ENCODE assay signal across 1 cellular context in genomic region chr12:50927356-50927755, GRCh38.
TF ChIP-seq lines count a peak whose summit lies in the region.

No MANE protein-coding gene starts in this region.

TF ChIP-seq in WTC11, 78 proteins besides CTCF, POLR2A, EP300 and RAD21 (continued from another document):
- TF ChIP-seq PRDM15 (CRISPR knock-in tag; IDR thresholded peaks at IDR 0.05) (no peak), FOXP1 (CRISPR knock-in tag; IDR thresholded peaks at IDR 0.05; ENCODE audit: borderline replicate concordance) (no peak), HMGXB4 (CRISPR knock-in tag; IDR thresholded peaks at IDR 0.05) (no peak)
